In the genomic region with DNA sequence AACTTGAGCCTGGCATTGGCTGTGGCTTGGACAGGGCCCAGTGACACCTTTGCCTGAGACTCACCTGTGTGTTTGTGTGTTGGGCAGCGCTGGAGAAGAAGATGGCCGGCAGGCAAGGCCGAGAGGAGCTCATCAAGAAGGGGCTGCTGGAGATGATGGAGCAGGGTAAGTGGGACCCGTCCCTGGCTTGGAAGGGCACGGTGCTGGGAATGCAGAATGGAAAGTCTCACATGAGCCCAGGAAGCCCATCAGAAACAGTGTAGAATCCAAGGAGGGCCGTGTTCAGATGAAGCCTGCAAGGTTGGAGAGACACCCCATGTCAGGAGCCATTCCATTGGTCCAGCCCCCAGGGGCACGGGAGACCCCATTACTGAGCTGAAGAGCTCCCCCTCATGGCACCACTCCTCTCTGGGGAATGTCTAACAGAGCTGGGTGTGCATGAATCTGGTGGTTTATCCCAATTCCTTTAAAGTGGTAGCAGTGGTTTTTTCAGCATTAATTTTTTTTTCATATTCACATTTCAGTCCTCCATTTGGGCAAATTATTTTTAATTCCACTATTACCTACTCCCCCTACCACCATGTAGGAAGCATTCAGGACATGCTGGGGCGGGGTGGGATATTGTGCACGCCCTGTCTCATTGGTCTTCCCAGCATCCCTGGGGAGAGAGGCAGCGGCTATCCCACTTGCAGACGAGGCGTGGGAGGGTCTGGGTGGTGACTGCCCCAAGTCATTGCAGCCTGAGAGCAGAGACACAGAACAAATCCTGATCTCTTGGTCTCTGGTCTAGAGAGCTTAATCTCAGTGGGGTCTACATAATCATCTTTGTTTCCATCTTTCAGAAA, we compare ENCODE assay signal across 1 cellular context.
TF ChIP-seq lines count a peak whose summit lies in the region.

No MANE protein-coding gene starts in this region.

TF ChIP-seq in GM23338, 12 proteins besides CTCF, POLR2A, EP300 and RAD21:
- TF ChIP-seq, protein P1, sequence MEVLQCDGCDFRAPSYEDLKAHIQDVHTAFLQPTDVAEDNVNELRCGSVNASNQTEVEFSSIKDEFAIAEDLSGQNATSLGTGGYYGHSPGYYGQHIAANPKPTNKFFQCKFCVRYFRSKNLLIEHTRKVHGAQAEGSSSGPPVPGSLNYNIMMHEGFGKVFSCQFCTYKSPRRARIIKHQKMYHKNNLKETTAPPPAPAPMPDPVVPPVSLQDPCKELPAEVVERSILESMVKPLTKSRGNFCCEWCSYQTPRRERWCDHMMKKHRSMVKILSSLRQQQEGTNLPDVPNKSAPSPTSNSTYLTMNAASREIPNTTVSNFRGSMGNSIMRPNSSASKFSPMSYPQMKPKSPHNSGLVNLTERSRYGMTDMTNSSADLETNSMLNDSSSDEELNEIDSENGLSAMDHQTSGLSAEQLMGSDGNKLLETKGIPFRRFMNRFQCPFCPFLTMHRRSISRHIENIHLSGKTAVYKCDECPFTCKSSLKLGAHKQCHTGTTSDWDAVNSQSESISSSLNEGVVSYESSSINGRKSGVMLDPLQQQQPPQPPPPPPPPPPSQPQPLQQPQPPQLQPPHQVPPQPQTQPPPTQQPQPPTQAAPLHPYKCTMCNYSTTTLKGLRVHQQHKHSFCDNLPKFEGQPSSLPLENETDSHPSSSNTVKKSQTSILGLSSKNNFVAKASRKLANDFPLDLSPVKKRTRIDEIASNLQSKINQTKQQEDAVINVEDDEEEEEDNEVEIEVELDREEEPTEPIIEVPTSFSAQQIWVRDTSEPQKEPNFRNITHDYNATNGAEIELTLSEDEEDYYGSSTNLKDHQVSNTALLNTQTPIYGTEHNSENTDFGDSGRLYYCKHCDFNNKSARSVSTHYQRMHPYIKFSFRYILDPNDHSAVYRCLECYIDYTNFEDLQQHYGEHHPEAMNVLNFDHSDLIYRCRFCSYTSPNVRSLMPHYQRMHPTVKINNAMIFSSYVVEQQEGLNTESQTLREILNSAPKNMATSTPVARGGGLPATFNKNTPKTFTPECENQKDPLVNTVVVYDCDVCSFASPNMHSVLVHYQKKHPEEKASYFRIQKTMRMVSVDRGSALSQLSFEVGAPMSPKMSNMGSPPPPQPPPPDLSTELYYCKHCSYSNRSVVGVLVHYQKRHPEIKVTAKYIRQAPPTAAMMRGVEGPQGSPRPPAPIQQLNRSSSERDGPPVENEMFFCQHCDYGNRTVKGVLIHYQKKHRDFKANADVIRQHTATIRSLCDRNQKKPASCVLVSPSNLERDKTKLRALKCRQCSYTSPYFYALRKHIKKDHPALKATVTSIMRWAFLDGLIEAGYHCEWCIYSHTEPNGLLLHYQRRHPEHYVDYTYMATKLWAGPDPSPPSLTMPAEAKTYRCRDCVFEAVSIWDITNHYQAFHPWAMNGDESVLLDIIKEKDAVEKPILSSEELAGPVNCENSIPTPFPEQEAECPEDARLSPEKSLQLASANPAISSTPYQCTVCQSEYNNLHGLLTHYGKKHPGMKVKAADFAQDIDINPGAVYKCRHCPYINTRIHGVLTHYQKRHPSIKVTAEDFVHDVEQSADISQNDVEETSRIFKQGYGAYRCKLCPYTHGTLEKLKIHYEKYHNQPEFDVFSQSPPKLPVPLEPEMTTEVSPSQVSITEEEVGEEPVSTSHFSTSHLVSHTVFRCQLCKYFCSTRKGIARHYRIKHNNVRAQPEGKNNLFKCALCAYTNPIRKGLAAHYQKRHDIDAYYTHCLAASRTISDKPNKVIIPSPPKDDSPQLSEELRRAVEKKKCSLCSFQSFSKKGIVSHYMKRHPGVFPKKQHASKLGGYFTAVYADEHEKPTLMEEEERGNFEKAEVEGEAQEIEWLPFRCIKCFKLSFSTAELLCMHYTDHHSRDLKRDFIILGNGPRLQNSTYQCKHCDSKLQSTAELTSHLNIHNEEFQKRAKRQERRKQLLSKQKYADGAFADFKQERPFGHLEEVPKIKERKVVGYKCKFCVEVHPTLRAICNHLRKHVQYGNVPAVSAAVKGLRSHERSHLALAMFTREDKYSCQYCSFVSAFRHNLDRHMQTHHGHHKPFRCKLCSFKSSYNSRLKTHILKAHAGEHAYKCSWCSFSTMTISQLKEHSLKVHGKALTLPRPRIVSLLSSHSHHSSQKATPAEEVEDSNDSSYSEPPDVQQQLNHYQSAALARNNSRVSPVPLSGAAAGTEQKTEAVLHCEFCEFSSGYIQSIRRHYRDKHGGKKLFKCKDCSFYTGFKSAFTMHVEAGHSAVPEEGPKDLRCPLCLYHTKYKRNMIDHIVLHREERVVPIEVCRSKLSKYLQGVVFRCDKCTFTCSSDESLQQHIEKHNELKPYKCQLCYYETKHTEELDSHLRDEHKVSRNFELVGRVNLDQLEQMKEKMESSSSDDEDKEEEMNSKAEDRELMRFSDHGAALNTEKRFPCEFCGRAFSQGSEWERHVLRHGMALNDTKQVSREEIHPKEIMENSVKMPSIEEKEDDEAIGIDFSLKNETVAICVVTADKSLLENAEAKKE (CRISPR knock-in tag; IDR thresholded peaks at IDR 0.05), result no peak
- TF ChIP-seq CREB1 (CRISPR knock-in tag; IDR thresholded peaks at IDR 0.05; ENCODE audit: low read depth) (no peak), NANOG (IDR thresholded peaks at IDR 0.05; ENCODE audit: borderline replicate concordance) (no peak), ZNF331 (CRISPR knock-in tag; IDR thresholded peaks at IDR 0.05; ENCODE audit: low read depth) (no peak), ZNF114 (CRISPR knock-in tag; IDR thresholded peaks at IDR 0.05) (no peak), POLR2AphosphoS5 (IDR thresholded peaks at IDR 0.05; ENCODE audit: low read depth) (no peak), STAT1 (IDR thresholded peaks at IDR 0.05; ENCODE audit: unreplicated experiment) (no peak), EZH2 (IDR thresholded peaks at IDR 0.05; ENCODE audit: low read depth, unreplicated experiment) (no peak), JUNB (IDR thresholded peaks at IDR 0.05; ENCODE audit: unreplicated experiment) (no peak), EZH2phosphoT487 (IDR thresholded peaks at IDR 0.05; ENCODE audit: unreplicated experiment) (no peak)
- TF ChIP-seq, protein P2, sequence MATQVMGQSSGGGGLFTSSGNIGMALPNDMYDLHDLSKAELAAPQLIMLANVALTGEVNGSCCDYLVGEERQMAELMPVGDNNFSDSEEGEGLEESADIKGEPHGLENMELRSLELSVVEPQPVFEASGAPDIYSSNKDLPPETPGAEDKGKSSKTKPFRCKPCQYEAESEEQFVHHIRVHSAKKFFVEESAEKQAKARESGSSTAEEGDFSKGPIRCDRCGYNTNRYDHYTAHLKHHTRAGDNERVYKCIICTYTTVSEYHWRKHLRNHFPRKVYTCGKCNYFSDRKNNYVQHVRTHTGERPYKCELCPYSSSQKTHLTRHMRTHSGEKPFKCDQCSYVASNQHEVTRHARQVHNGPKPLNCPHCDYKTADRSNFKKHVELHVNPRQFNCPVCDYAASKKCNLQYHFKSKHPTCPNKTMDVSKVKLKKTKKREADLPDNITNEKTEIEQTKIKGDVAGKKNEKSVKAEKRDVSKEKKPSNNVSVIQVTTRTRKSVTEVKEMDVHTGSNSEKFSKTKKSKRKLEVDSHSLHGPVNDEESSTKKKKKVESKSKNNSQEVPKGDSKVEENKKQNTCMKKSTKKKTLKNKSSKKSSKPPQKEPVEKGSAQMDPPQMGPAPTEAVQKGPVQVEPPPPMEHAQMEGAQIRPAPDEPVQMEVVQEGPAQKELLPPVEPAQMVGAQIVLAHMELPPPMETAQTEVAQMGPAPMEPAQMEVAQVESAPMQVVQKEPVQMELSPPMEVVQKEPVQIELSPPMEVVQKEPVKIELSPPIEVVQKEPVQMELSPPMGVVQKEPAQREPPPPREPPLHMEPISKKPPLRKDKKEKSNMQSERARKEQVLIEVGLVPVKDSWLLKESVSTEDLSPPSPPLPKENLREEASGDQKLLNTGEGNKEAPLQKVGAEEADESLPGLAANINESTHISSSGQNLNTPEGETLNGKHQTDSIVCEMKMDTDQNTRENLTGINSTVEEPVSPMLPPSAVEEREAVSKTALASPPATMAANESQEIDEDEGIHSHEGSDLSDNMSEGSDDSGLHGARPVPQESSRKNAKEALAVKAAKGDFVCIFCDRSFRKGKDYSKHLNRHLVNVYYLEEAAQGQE (IDR thresholded peaks at IDR 0.05; ENCODE audit: unreplicated experiment), result no peak
- TF ChIP-seq, protein P3, sequence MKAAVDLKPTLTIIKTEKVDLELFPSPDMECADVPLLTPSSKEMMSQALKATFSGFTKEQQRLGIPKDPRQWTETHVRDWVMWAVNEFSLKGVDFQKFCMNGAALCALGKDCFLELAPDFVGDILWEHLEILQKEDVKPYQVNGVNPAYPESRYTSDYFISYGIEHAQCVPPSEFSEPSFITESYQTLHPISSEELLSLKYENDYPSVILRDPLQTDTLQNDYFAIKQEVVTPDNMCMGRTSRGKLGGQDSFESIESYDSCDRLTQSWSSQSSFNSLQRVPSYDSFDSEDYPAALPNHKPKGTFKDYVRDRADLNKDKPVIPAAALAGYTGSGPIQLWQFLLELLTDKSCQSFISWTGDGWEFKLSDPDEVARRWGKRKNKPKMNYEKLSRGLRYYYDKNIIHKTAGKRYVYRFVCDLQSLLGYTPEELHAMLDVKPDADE (IDR thresholded peaks at IDR 0.05), result no peak
TF ChIP-seq in GM23338: peak in this region for 0.
